In the genomic region with DNA sequence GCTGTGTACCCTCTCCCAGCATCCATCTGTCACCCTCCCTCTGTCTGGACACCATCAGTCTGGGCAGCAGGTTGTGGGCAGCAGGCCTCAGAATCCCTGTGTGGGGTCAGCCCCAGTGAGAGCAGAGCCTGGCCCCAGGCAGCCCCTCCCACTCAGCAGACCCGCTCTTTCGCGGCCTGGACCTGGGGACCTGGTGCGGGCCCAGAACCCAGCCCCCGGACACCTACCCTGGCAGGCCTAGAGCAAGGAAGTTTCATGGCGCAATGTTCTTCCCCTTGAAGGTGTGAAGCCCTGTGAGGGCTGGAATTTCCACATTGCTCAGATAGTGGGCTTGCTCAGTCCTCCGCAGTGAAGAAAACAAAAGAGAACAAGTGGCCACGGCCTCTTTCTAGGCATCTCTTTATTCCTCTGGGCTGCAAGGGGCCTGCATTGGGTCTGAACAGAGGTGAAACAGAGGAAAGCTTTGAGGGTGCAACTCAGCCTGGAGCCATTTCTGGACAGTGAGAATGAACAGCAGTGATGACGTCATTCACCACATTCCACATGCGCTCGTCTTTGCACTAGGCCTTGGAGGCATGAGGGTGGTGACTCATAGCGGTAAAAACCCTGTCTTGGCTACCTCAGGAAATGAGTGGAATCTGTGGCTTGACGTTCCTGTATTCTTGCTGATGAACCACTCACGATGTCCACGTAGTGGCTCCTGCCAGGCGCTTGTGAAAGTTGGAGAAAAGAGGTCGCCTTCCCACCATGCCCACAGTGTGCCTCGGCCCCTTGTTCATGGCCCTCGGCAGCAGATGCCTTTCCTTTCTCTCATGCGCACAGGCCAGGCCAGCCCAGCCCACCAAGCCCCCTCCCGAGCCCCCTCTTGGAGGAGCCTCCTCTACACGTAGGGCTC, we compare ENCODE assay signal across 8 cellular contexts.
DNase-seq lines count a peak whose midpoint lies in the region; ATAC-seq and TF ChIP-seq lines count a peak whose summit lies in the region.

No MANE protein-coding gene starts in this region.

- no peaks in the 10 kb centered on the region for H4K20me1 ChIP-seq in DND-41 (ENCODE audit: insufficient read depth, low read length)

- ATAC-seq in DND-41 (ENCODE audit: insufficient read depth, low read depth) (peak; percentile 25; the same call in 2 of the 3 replicates), GM18907 (IDR thresholded peaks at IDR 0.05; ENCODE audit: unreplicated experiment) (no peak)

- H3K4me3 ChIP-seq in DND-41 (ENCODE audit: low read depth in 1 of 2, low read length in 2 of 2) (no peak overlapping the region), esophagus squamous epithelium (no peak overlapping the region), ovary (no peak overlapping the region)

- peak; percentile 50 for DNase-seq in DND-41
- DNase-seq in NOMO-1 (lab: John Stamatoyannopoulos, UW; ENCODE audit: unreplicated experiment in 2 of 2) = peak; percentile 88 to 90
- peak; percentile 77 for DNase-seq in activated CD8-positive, alpha-beta memory T cell treated with anti-CD3 and anti-CD28 coated beads, Interleukin-2, amount 50 U/mL, for 48 hours
- peak; percentile 14 for DNase-seq in esophagus squamous epithelium (lab: John Stamatoyannopoulos, UW)
- peak; percentile 28 to 54 (median 45) for DNase-seq in ovary
- no peak for DNase-seq in HuH-7.5 (ENCODE audit: low spot score)
- DNase-seq in putamen (ENCODE audit: low spot score) = no peak

- H3K36me3 ChIP-seq in DND-41 (ENCODE audit: insufficient read depth, low read length) = no peaks in the 10 kb centered on the region
- no peaks in the 10 kb centered on the region for H3K36me3 ChIP-seq in esophagus squamous epithelium
- H3K36me3 ChIP-seq in ovary = no peaks in the 10 kb centered on the region

- H3K9me3 ChIP-seq in DND-41 (ENCODE audit: insufficient read depth, low read length, severe bottlenecking) = no peaks in the 10 kb centered on the region
- no peaks in the 10 kb centered on the region for H3K9me3 ChIP-seq in esophagus squamous epithelium
- H3K9me3 ChIP-seq in ovary = no peaks in the 10 kb centered on the region

- TF ChIP-seq EP300 in ovary (IDR thresholded peaks at IDR 0.05) = no peak

- H3K4me1 ChIP-seq in DND-41 (ENCODE audit: insufficient read depth, low read length) = peaks cover 47% of the 10 kb centered on the region
- H3K4me1 ChIP-seq in esophagus squamous epithelium = peaks cover 19 to 43% (median 21%) of the 10 kb centered on the region in 3 donors
- H3K4me1 ChIP-seq in ovary (ENCODE audit: insufficient read depth) = no peaks in the 10 kb centered on the region

- H3K27ac ChIP-seq in DND-41 (ENCODE audit: low read length) (no peak overlapping the region), esophagus squamous epithelium (peak overlapping the region; percentile 46 to 86 (median 62)), ovary (no peak overlapping the region)

- H3K9ac ChIP-seq in DND-41 (ENCODE audit: low read depth, low read length) = no peak overlapping the region

- no peak overlapping the region for H2AFZ ChIP-seq in DND-41 (ENCODE audit: low read depth, low read length)

- TF ChIP-seq POLR2A in esophagus squamous epithelium (IDR thresholded peaks at IDR 0.05) (no peak), ovary (IDR thresholded peaks at IDR 0.05) (no peak)

- no peaks in the 10 kb centered on the region for H3K79me2 ChIP-seq in DND-41 (ENCODE audit: insufficient read depth, low read length)

- WGBS in esophagus squamous epithelium, 2 donors = 14 to 43% methylated on average over 10 to 12 of the region's 22 CpGs
- WGBS in ovary, 3 donors = 63 to 69% (median 69%) methylated on average over 22 of the region's 22 CpGs

- H3K27me3 ChIP-seq in DND-41 (ENCODE audit: insufficient read depth, low read length, poor library complexity) = no peaks in the 10 kb centered on the region
- H3K27me3 ChIP-seq in esophagus squamous epithelium = no peaks in the 10 kb centered on the region
- H3K27me3 ChIP-seq in ovary = no peaks in the 10 kb centered on the region

- H3K4me2 ChIP-seq in DND-41 (ENCODE audit: insufficient read depth, low read length) = no peak overlapping the region

- intact Hi-C loops in esophagus squamous epithelium (cut with DNase I) (loop anchor here (5.0 kb wide), 1 partner anchor 156 kb away; no protein-coding TSS in a partner anchor), ovary (cut with DNase I) (loop anchor here in 2 of 4 donors (5.0 to 10.0 kb wide), 3 partner anchors 156 to 294 kb away; no protein-coding TSS in a partner anchor)

- TF ChIP-seq CTCF in DND-41 (IDR thresholded peaks at IDR 0.05; ENCODE audit: borderline replicate concordance, extremely low read depth, low read length, poor library complexity, severe bottlenecking) = no peak
- no peak for TF ChIP-seq CTCF in esophagus squamous epithelium (IDR thresholded peaks at IDR 0.05)
- no peak for TF ChIP-seq CTCF in ovary (IDR thresholded peaks at IDR 0.05)

Comparison
In these comparisons a context has a peak if more than half of its experiments do, and no peak if none do; other contexts are left out.
1. DNase-seq: peak in DND-41 (single experiment), NOMO-1 (2 of 2), activated CD8-positive, alpha-beta memory T cell treated with anti-CD3 and anti-CD28 coated beads, Interleukin-2, amount 50 U/mL, for 48 hours (single experiment), esophagus squamous epithelium (single experiment) and ovary (5 of 5); none in HuH-7.5 (single experiment) and putamen (single experiment).
2. H3K27ac ChIP-seq: peak in esophagus squamous epithelium (4 of 4); none in DND-41 (single experiment) and ovary (0 of 2).